ENCODE assay signal across 27 cellular contexts in genomic region chr6:159461266-159461665, GRCh38.
DNase-seq lines count a peak whose midpoint lies in the region; ATAC-seq and TF ChIP-seq lines count a peak whose summit lies in the region.
"Had no signal": no experiment of that assay in that cellular context is flagged by ENCODE, and none has a peak within 500 bp of the region (broad histone marks: within the 10 kb centered on the region; RNA-seq: fewer than 3 reads in every experiment).

No MANE protein-coding gene starts in this region.

- H3K9ac ChIP-seq in GM23248: no peak overlapping the region
- H3K9ac ChIP-seq: parathyroid adenoma had no signal

- H3K27me3 ChIP-seq in GM23248 (replicated peaks; ENCODE audit: insufficient read depth) (no peaks in the 10 kb centered on the region; the same call in none of the 2 replicates), RWPE2 (ENCODE audit: insufficient read depth, poor library complexity, severe bottlenecking) (peaks cover 3% of the 10 kb centered on the region)
- H3K27me3 ChIP-seq: esophagus squamous epithelium, gastroesophageal sphincter, right atrium auricular region had no signal

- no peaks in the 10 kb centered on the region for H3K36me3 ChIP-seq in GM23248 (ENCODE audit: low read depth)
- H3K36me3 ChIP-seq in RWPE2 (ENCODE audit: low read depth): no peaks in the 10 kb centered on the region
- H3K36me3 ChIP-seq: esophagus squamous epithelium, gastroesophageal sphincter, right atrium auricular region had no signal

- H3K79me2 ChIP-seq in GM23248 (ENCODE audit: insufficient read depth): no peaks in the 10 kb centered on the region
- H3K79me2 ChIP-seq: parathyroid adenoma had no signal

- TF ChIP-seq POLR2A in lower leg skin (IDR thresholded peaks at IDR 0.05): no peak
- no peak for TF ChIP-seq POLR2A in GM18505 (IDR thresholded peaks at IDR 0.05; ENCODE audit: borderline replicate concordance, extremely low read depth, insufficient read depth, insufficient read length)

- peaks cover 5 to 13% of the 10 kb centered on the region in 2 donors for H3K27me3 Mint-ChIP-seq in natural killer cell treated with Interleukin-12 subunit alpha and Interleukin-12 subunit beta and Interleukin-15 and Interleukin-18, amount 100 ng/mL, for 72 hours

- H3K4me3 ChIP-seq in GM23248 (no peak overlapping the region), RWPE2 (ENCODE audit: severe bottlenecking) (no peak overlapping the region), choroid plexus epithelial cell (ENCODE audit: low read depth, low read length) (no peak overlapping the region), lower leg skin (ENCODE audit: low read depth, poor library complexity, severe bottlenecking) (no peak overlapping the region)
- H3K4me3 ChIP-seq: esophagus squamous epithelium, gastroesophageal sphincter, lung, right atrium auricular region had no signal

- H3K9me2 ChIP-seq in GM23248 (ENCODE audit: insufficient read depth): no peaks in the 10 kb centered on the region

- no peaks in the 10 kb centered on the region for H3K4me1 ChIP-seq in GM23248 (ENCODE audit: insufficient read depth)
- no peaks in the 10 kb centered on the region for H3K4me1 ChIP-seq in RWPE2 (ENCODE audit: insufficient read depth, poor library complexity, severe bottlenecking)
- H3K4me1 ChIP-seq: esophagus squamous epithelium, parathyroid adenoma, right atrium auricular region had no signal

- in situ Hi-C loops in GM23248 (cut with MboI): no loop called here

- DNase-seq in GM23248: peak; percentile 13
- DNase-seq in RWPE2 (ENCODE audit: low spot score): no peak
- DNase-seq in choroid plexus epithelial cell (ENCODE audit: low read depth): peak; percentile 4
- no peak for DNase-seq in lower leg skin (ENCODE audit: low spot score in 2 of 2)
- no peak for DNase-seq in natural killer cell treated with Interleukin-12 subunit alpha and Interleukin-12 subunit beta and Interleukin-15 and Interleukin-18, amount 100 ng/mL, for 72 hours (ENCODE audit: low spot score)
- DNase-seq in GM03348 (ENCODE audit: low spot score): no peak
- DNase-seq: activated naive CD4-positive, alpha-beta T cell; activated T-cell treated with anti-CD3 and anti-CD28 coated beads, Interleukin-2, amount 50 U/mL, for 24 hours; CD4-positive, alpha-beta T cell; cortex of kidney; esophagus squamous epithelium; H9; Kasumi-1; NCI-H1092; NCI-H2029; NCI-H2227 treated with DMSO at 0.1 percent for 48 hours; NCI-H82; stimulated activated CD4-positive, alpha-beta T cell treated with anti-CD3 and anti-CD28 coated beads, Interleukin-4, amount 100 ng/mL, for 4 hours; stimulated activated naive CD4-positive, alpha-beta T cell; T-helper 1 cell had no signal

- H3K9me3 ChIP-seq in GM23248 (ENCODE audit: low read depth) (no peaks in the 10 kb centered on the region), RWPE2 (ENCODE audit: severe bottlenecking) (no peaks in the 10 kb centered on the region)
- H3K9me3 ChIP-seq: esophagus squamous epithelium, gastroesophageal sphincter, right atrium auricular region had no signal

- H3K4me1 Mint-ChIP-seq in natural killer cell treated with Interleukin-12 subunit alpha and Interleukin-12 subunit beta and Interleukin-15 and Interleukin-18, amount 100 ng/mL, for 72 hours (ENCODE audit: low read depth in 2 of 2): no peaks in the 10 kb centered on the region
- H3K4me1 Mint-ChIP-seq: H9, neural crest cell had no signal

- intact Hi-C loops in lower leg skin (cut with DNase I; ENCODE audit: low total_unique reads): no loop called here

- no peak overlapping the region for H3K27ac Mint-ChIP-seq in natural killer cell treated with Interleukin-12 subunit alpha and Interleukin-12 subunit beta and Interleukin-15 and Interleukin-18, amount 100 ng/mL, for 72 hours
- H3K27ac Mint-ChIP-seq: activated T-cell treated with anti-CD3 and anti-CD28 coated beads, Interleukin-2, amount 50 U/mL, for 24 hours; CD4-positive, alpha-beta T cell; H9 had no signal

- H3K27ac ChIP-seq in GM23248 (no peak overlapping the region), RWPE2 (ENCODE audit: poor library complexity, severe bottlenecking) (no peak overlapping the region)
- H3K27ac ChIP-seq: esophagus squamous epithelium, gastroesophageal sphincter, parathyroid adenoma, right atrium auricular region had no signal

- no peaks in the 10 kb centered on the region for H3K9me3 Mint-ChIP-seq in natural killer cell treated with Interleukin-12 subunit alpha and Interleukin-12 subunit beta and Interleukin-15 and Interleukin-18, amount 100 ng/mL, for 72 hours
- H3K9me3 Mint-ChIP-seq: activated T-cell treated with anti-CD3 and anti-CD28 coated beads, Interleukin-2, amount 50 U/mL, for 24 hours; CD4-positive, alpha-beta T cell; neural crest cell had no signal

- no peak for TF ChIP-seq CTCF in RWPE2 (IDR thresholded peaks at IDR 0.05; ENCODE audit: poor library complexity, severe bottlenecking)
- TF ChIP-seq CTCF in choroid plexus epithelial cell (conservative IDR thresholded peaks at IDR 0.05; ENCODE audit: low read depth, low read length): no peak
- no peak for TF ChIP-seq CTCF in lower leg skin (IDR thresholded peaks at IDR 0.05)

- H3K4me2 ChIP-seq in GM23248 (ENCODE audit: unreplicated experiment): no peak overlapping the region

- H3K36me3 Mint-ChIP-seq in natural killer cell treated with Interleukin-12 subunit alpha and Interleukin-12 subunit beta and Interleukin-15 and Interleukin-18, amount 100 ng/mL, for 72 hours: no peaks in the 10 kb centered on the region

- no peak overlapping the region for H3K4me3 Mint-ChIP-seq in natural killer cell treated with Interleukin-12 subunit alpha and Interleukin-12 subunit beta and Interleukin-15 and Interleukin-18, amount 100 ng/mL, for 72 hours
- H3K4me3 Mint-ChIP-seq: activated T-cell treated with anti-CD3 and anti-CD28 coated beads, Interleukin-2, amount 50 U/mL, for 24 hours; CD4-positive, alpha-beta T cell; H9; neural crest cell had no signal

- peak; percentile 46 for ATAC-seq in RWPE2 (ENCODE audit: low read depth)
- no peak for ATAC-seq in GM18505 (IDR thresholded peaks at IDR 0.05; ENCODE audit: unreplicated experiment)
- no peak for ATAC-seq in natural killer cell treated with Interleukin-12 subunit alpha and Interleukin-12 subunit beta and Interleukin-15 and Interleukin-18, amount 100 ng/mL, for 72 hours
- ATAC-seq: gastroesophageal sphincter, Right ventricle myocardium inferior had no signal

- no peaks in the 10 kb centered on the region for H3F3A ChIP-seq in GM23248 (ENCODE audit: insufficient read depth)

- 72 to 77% methylated on average over 5 of the region's 5 CpGs for WGBS in GM23248 (ENCODE audit: low coverage in 1 of 2, low lambda C conversion rate in 2 of 2, missing lambda C conversion rate in 2 of 2), 2 experiments
- WGBS in lower leg skin, 2 donors: 61 to 76% methylated on average over 5 of the region's 5 CpGs

- no peak overlapping the region for H2AFZ ChIP-seq in GM23248
- H2AFZ ChIP-seq: parathyroid adenoma had no signal

- H4K20me1 ChIP-seq in GM23248 (ENCODE audit: insufficient read depth): no peaks in the 10 kb centered on the region

Comparison
In these comparisons a context has a peak if more than half of its experiments do, and no peak if none do; other contexts are left out.
1. DNase-seq: peak in GM23248 (single experiment) and choroid plexus epithelial cell (single experiment); none in RWPE2 (single experiment), lower leg skin (0 of 2), natural killer cell treated with Interleukin-12 subunit alpha and Interleukin-12 subunit beta and Interleukin-15 and Interleukin-18, amount 100 ng/mL, for 72 hours (single experiment) and GM03348 (single experiment).